ENCODE assay signal across 22 cellular contexts in the genomic region with DNA sequence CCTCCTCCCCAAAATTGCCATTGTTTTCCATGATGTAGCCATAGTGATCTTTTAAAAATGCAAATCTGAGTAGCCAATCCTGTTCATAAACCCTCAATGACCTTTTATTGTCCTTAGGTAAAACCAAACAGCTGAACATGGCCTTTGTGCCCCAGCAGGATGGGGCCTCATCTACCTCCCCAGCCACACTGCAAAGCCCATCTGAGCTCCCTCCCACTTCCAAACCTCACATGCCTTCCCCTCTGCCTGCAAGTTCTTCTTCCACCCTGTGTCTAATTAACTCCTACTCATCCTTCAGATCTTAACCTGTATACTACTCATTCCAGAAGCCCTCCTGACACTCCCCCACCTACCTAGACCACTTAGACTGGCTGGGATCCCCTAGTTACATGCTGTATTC.
"Had no signal": no experiment of that assay in that cellular context is flagged by ENCODE, and none has a peak within 500 bp of the region (broad histone marks: within the 10 kb centered on the region; RNA-seq: fewer than 3 reads in every experiment).

No MANE protein-coding gene starts in this region.

- H3K4me3 ChIP-seq: colonic mucosa, lower lobe of right lung, ovary, psoas muscle, sigmoid colon, spleen, stomach, testis, tibial artery had no signal

- H3K27me3 ChIP-seq: colonic mucosa, ovary, sigmoid colon, spleen, stomach, testis, tibial artery had no signal

- H3K27ac ChIP-seq: colonic mucosa, lower lobe of right lung, ovary, psoas muscle, spleen, stomach, testis, tibial artery had no signal

- H3K9me3 Mint-ChIP-seq: central memory CD8-positive, alpha-beta T cell; dendritic cell treated with granulocyte-macrophage colony-stimulating factor and Interleukin-4, amounts not matched to agents 40 ng/mL and 50 ng/mL, for 4 days; naive thymus-derived CD8-positive, alpha-beta T cell; stimulated activated memory B cell treated with anti-CD40 and anti-IgM and Interleukin-4, amounts not matched to agents 10 μg/mL and 1 μg/mL and 100 μg/mL, for 72 hours; type B pancreatic cell had no signal

- H3K36me3 ChIP-seq: colonic mucosa, lower lobe of right lung, ovary, sigmoid colon, spleen, stomach, tibial artery had no signal

- DNase-seq: colonic mucosa; effector memory CD4-positive, alpha-beta T cell; erythroblast; head of caudate nucleus; left ventricle myocardium superior; lower lobe of right lung; naive thymus-derived CD8-positive, alpha-beta T cell; occipital lobe; ovary; posterior cingulate gyrus; psoas muscle; right cardiac atrium; sigmoid colon; spleen; stimulated activated CD4-positive, alpha-beta T cell treated with anti-CD3 and anti-CD28 coated beads, Interleukin-4, amount 100 ng/mL, for 4 hours; stomach; testis; tibial artery had no signal

- H3K36me3 Mint-ChIP-seq: naive thymus-derived CD8-positive, alpha-beta T cell; stimulated activated memory B cell treated with anti-CD40 and anti-IgM and Interleukin-4, amounts not matched to agents 10 μg/mL and 1 μg/mL and 100 μg/mL, for 72 hours; type B pancreatic cell had no signal

- ATAC-seq: left ventricle myocardium superior; lower lobe of right lung; naive thymus-derived CD8-positive, alpha-beta T cell; psoas muscle; right cardiac atrium; stimulated activated memory B cell treated with anti-CD40 and anti-IgM and Interleukin-4, amounts not matched to agents 10 μg/mL and 1 μg/mL and 100 μg/mL, for 72 hours had no signal

- H3K4me1 Mint-ChIP-seq: central memory CD8-positive, alpha-beta T cell; naive thymus-derived CD8-positive, alpha-beta T cell; stimulated activated memory B cell treated with anti-CD40 and anti-IgM and Interleukin-4, amounts not matched to agents 10 μg/mL and 1 μg/mL and 100 μg/mL, for 72 hours had no signal

- H3K27ac Mint-ChIP-seq: dendritic cell treated with granulocyte-macrophage colony-stimulating factor and Interleukin-4, amounts not matched to agents 40 ng/mL and 50 ng/mL, for 4 days; naive thymus-derived CD8-positive, alpha-beta T cell; stimulated activated memory B cell treated with anti-CD40 and anti-IgM and Interleukin-4, amounts not matched to agents 10 μg/mL and 1 μg/mL and 100 μg/mL, for 72 hours; type B pancreatic cell had no signal

- H3K4me1 ChIP-seq: colonic mucosa, lower lobe of right lung, spleen, testis had no signal

- H3K9me3 ChIP-seq: colonic mucosa, lower lobe of right lung, ovary, psoas muscle, sigmoid colon, spleen, stomach, testis, tibial artery had no signal

- H3K4me3 Mint-ChIP-seq: central memory CD8-positive, alpha-beta T cell; dendritic cell treated with granulocyte-macrophage colony-stimulating factor and Interleukin-4, amounts not matched to agents 40 ng/mL and 50 ng/mL, for 4 days; naive thymus-derived CD8-positive, alpha-beta T cell; stimulated activated memory B cell treated with anti-CD40 and anti-IgM and Interleukin-4, amounts not matched to agents 10 μg/mL and 1 μg/mL and 100 μg/mL, for 72 hours; type B pancreatic cell had no signal
